Comparison of ENCODE assay signal across 24 cellular contexts in the genomic region with DNA sequence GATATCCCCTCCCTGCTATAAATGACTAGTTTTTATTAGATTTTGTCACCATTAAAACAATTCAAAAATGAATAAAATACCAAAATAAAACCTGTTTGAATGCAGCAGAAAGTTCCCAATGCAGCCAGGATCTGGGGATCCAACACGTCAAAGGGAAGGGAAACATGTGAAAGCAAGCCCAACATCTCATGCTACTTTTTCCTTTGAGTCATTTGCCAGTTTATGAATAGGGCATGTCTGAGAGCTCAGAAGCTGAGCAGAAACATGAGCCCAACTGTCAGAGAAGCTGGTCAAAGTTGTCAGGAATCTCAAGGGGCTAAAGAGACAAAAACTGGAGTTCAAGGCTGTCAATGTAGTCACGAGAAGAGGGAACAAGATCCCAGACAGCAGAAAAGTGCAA.
"Had no signal": no experiment of that assay in that cellular context is flagged by ENCODE, and none has a peak within 500 bp of the region (broad histone marks: within the 10 kb centered on the region; RNA-seq: fewer than 3 reads in every experiment).

No MANE protein-coding gene starts in this region.

- ATAC-seq: K562, Panc1, PC-3 had no signal

- H3K4me2 ChIP-seq: KMS-11, SK-N-SH had no signal

- DNase-seq: Kasumi-1; MV-4-11; NCI-H1048; NCI-H1105; NCI-H1417; NCI-H1436 treated with DMSO at 0.1 percent for 48 hours; NCI-H1694; NCI-H187 treated with DMSO at 0.1 percent for 48 hours; NCI-H2029 treated with DMSO at 0.1 percent for 48 hours; NCI-H2171 treated with DMSO at 0.1 percent for 48 hours; NCI-H2227 treated with DMSO at 0.1 percent for 48 hours; NCI-H524; NCI-H526 treated with DMSO at 0.1 percent for 48 hours; NCI-H748 treated with DMSO at 0.1 percent for 48 hours; NK-92 treated with Interleukin-12 subunit alpha and Interleukin-12 subunit beta, amount 100 ng/mL, for 24 hours; PC-3; SHP77; SK-N-SH had no signal

- H3K9me3 ChIP-seq: SK-N-SH had no signal

- H3K27ac ChIP-seq: HL-60, KMS-11, RWPE1 had no signal

- H3K4me3 ChIP-seq: K562 had no signal

- H3K9ac ChIP-seq: KMS-11, SK-N-SH had no signal

- FAIRE-seq: HTR-8/SVneo, K562 had no signal
